In genomic region chr5:32711693-32712462, GRCh38 we compare ENCODE assay signal across 8 cellular contexts. TPM values are rescaled to one million over a fixed set of nuclear protein-coding genes. Genes with fewer than 3 reads are reported as not detected.
DNase-seq lines count a peak whose midpoint lies in the region; ATAC-seq, FAIRE-seq and TF ChIP-seq lines count a peak whose summit lies in the region.

No MANE protein-coding gene starts in this region.

- no TSS peak for BruUV-seq in PC-3 (replicated peaks; lab: Mats Ljungman, UMichigan)

- H3K27ac ChIP-seq in PC-3 (ENCODE audit: low read length): no peak overlapping the region
- H3K27ac ChIP-seq in neural cell (ENCODE audit: low read length): no peak overlapping the region
- H3K27ac ChIP-seq in small intestine (ENCODE audit: low read depth in 1 of 2, low read length in 1 of 2): no peak overlapping the region

- H3K36me3 ChIP-seq in BJ (ENCODE audit: control insufficient read depth, insufficient read depth, low read length) (no peaks in the 10 kb centered on the region), PC-3 (ENCODE audit: low read depth, low read length) (no peaks in the 10 kb centered on the region), neural cell (ENCODE audit: insufficient read depth, low read length) (no peaks in the 10 kb centered on the region), small intestine (ENCODE audit: control insufficient read depth in 2 of 2, insufficient read depth in 2 of 2, low read length in 2 of 2) (no peaks in the 10 kb centered on the region)

- no peaks in the 10 kb centered on the region for H3K79me2 ChIP-seq in PC-3 (ENCODE audit: low read length)
- no peaks in the 10 kb centered on the region for H3K79me2 ChIP-seq in neural cell (replicated peaks; ENCODE audit: insufficient read depth, low read length)

- peaks cover 43% of the 10 kb centered on the region for H3K4me1 ChIP-seq in PC-3 (ENCODE audit: insufficient read depth, low read length)
- H3K4me1 ChIP-seq in small intestine (ENCODE audit: control insufficient read depth in 2 of 2, insufficient read depth in 1 of 2, low read depth in 1 of 2, low read length in 1 of 2): no peaks in the 10 kb centered on the region

- H3K4me3 ChIP-seq in BJ (ENCODE audit: low read depth, low read length): peak overlapping the region; percentile 61
- H3K4me3 ChIP-seq in PC-3 (ENCODE audit: low read length): peak overlapping the region; percentile 69
- peak overlapping the region; percentile 74 for H3K4me3 ChIP-seq in neural cell (ENCODE audit: low read length)
- H3K4me3 ChIP-seq in small intestine (ENCODE audit: low read depth in 1 of 2, low read length in 2 of 2): peak overlapping the region in 1 of 2 donors; percentile 12

- DNase-seq in BJ (ENCODE audit: low read depth) (no peak), PC-3 (peak; percentile 41), small intestine (no peak)
- DNase-seq in activated CD4-positive, CD25-positive, alpha-beta regulatory T cell treated with anti-CD3 and anti-CD28 coated beads, Interleukin-2, amount 50 U/mL, for 72 hours: no peak
- no peak for DNase-seq in NK-92 treated with Interleukin-12 subunit alpha and Interleukin-12 subunit beta, amount 100 ng/mL, for 24 hours (lab: John Stamatoyannopoulos, UW)

- no peak for TF ChIP-seq RAD21 in neural cell (conservative IDR thresholded peaks at IDR 0.05)

- no peaks in the 10 kb centered on the region for H3F3A ChIP-seq in PC-3 (ENCODE audit: low read length, unreplicated experiment)
- H3F3A ChIP-seq in neural cell (ENCODE audit: insufficient read depth, low read length, poor library complexity, severe bottlenecking): no peaks in the 10 kb centered on the region

- FAIRE-seq in small intestine (lab: Jason Lieb, UNC): no peak

- no peaks in the 10 kb centered on the region for H3K27me3 ChIP-seq in BJ (ENCODE audit: control insufficient read depth, insufficient read depth, low read length)
- peaks cover 16% of the 10 kb centered on the region for H3K27me3 ChIP-seq in PC-3 (ENCODE audit: low read length)
- H3K27me3 ChIP-seq in neural cell (ENCODE audit: insufficient read depth, low read depth, low read length): peaks cover 80% of the 10 kb centered on the region
- H3K27me3 ChIP-seq in small intestine (ENCODE audit: control insufficient read depth in 2 of 2, insufficient read depth in 2 of 2, low read length in 2 of 2): peaks cover 8 to 27% of the 10 kb centered on the region in 2 donors

- WGBS in small intestine, 3 donors: 2 to 10% (median 6%) methylated on average over 69 to 75 of the region's 75 CpGs

- peak overlapping the region; percentile 69 for H3K9ac ChIP-seq in PC-3 (ENCODE audit: low read length)
- H3K9ac ChIP-seq in neural cell (ENCODE audit: low read length): no peak overlapping the region

- H3K9me2 ChIP-seq in PC-3 (replicated peaks; ENCODE audit: low read length) (no peaks in the 10 kb centered on the region), neural cell (ENCODE audit: insufficient read depth, low read length) (no peaks in the 10 kb centered on the region)

- peak overlapping the region; percentile 99 for H3K4me2 ChIP-seq in PC-3 (ENCODE audit: low read length)
- peak overlapping the region; percentile 54 for H3K4me2 ChIP-seq in neural cell (ENCODE audit: low read length)

- intact Hi-C loops in PC-3 (cut with micrococcal nuclease): loop anchor here (2.0 to 5.0 kb wide), 2 partner anchors 95 to 151 kb away; no protein-coding TSS in a partner anchor

- POLR2A ChIA-PET in BJ (lab: Charles Lee) (interaction anchor here (0.6 kb wide), 1 partner anchor 638 kb away, joined by 3 read pairs; no protein-coding TSS in a partner anchor), PC-3 (lab: Charles Lee; ENCODE audit: unreplicated experiment) (no interaction called here)

- CTCF ChIA-PET in BJ (lab: Yijun Ruan, JAX): interaction anchor here (0.9 to 4.5 kb wide), 6 partner anchors 25 to 587 kb away, joined by 3 to 17 read pairs (median 5); no protein-coding TSS in a partner anchor
- CTCF ChIA-PET in PC-3 (lab: Charles Lee): no interaction called here

- no peak for TF ChIP-seq CTCF in BJ (IDR thresholded peaks at IDR 0.05; ENCODE audit: insufficient read depth, low read depth, low read length)
- 0 out of 2 replicates have a peak, but pooled peaks have one; percentile 7 for TF ChIP-seq CTCF in PC-3 (conservative IDR thresholded peaks at IDR 0.05; ENCODE audit: low read depth, low read length)
- no peak for TF ChIP-seq CTCF in neural cell (IDR thresholded peaks at IDR 0.05; ENCODE audit: poor library complexity, severe bottlenecking)

- H2AFZ ChIP-seq in PC-3 (ENCODE audit: low read length): peak overlapping the region; percentile 88
- H2AFZ ChIP-seq in neural cell (ENCODE audit: low read depth, low read length): no peak overlapping the region

- TF ChIP-seq EP300 in neural cell (conservative IDR thresholded peaks at IDR 0.05; ENCODE audit: poor library complexity, severe bottlenecking): no peak

- H4K20me1 ChIP-seq in PC-3 (ENCODE audit: low read length): no peaks in the 10 kb centered on the region
- no peaks in the 10 kb centered on the region for H4K20me1 ChIP-seq in neural cell (ENCODE audit: insufficient read depth)

- ATAC-seq in PC-3 (peak; percentile 18), esophagus mucosa (peak; percentile 30), HG03521 (IDR thresholded peaks at IDR 0.05; ENCODE audit: unreplicated experiment) (no peak)

- H3K9me3 ChIP-seq in PC-3 (ENCODE audit: low read length) (no peaks in the 10 kb centered on the region), neural cell (ENCODE audit: low read length) (no peaks in the 10 kb centered on the region), small intestine (ENCODE audit: control insufficient read depth, low read depth) (peaks cover 1% of the 10 kb centered on the region)

TF ChIP-seq in neural cell, 6 proteins besides CTCF, POLR2A, EP300 and RAD21:
- no peak for TF ChIP-seq REST (IDR thresholded peaks at IDR 0.05; ENCODE audit: borderline replicate concordance)
- peak; percentile 70 for TF ChIP-seq EZH2 (IDR thresholded peaks at IDR 0.05; ENCODE audit: borderline replicate concordance, insufficient read depth, low read length, poor library complexity, severe bottlenecking)
- TF ChIP-seq TAF1 (IDR thresholded peaks at IDR 0.05; ENCODE audit: low read depth): no peak
- no peak for TF ChIP-seq MXI1 (conservative IDR thresholded peaks at IDR 0.05; ENCODE audit: poor library complexity, severe bottlenecking)
- TF ChIP-seq SMC3 (conservative IDR thresholded peaks at IDR 0.05; ENCODE audit: poor library complexity): no peak
- no peak for TF ChIP-seq POLR2AphosphoS5 (IDR thresholded peaks at IDR 0.05)

RNA-seq across cellular contexts. Expression of gene NPR3, which starts 0.8 kb away (rescaled TPM):
- polyA plus RNA-seq in BJ (2011; rRNA removed): 8.1 and 9.6 TPM in 2 replicates
- polyA minus RNA-seq in BJ (2011; rRNA and poly(A)+ RNA removed): 12.7 and 16.6 TPM in 2 replicates
- 3.9 and 5.8 TPM in 2 replicates for total RNA-seq in PC-3 (2014; rRNA removed)
- 12.6 TPM for total RNA-seq in esophagus mucosa
- polyA plus RNA-seq in neural cell: 1.5 and 1.6 TPM in 2 replicates
- 2.7 and 3.9 TPM in 2 replicates for polyA minus RNA-seq in neural cell
- polyA plus RNA-seq in small intestine: under 1 TPM in 2 of 3 donors, not detected in 1; 0.27 to 0.79 TPM
